ENCODE assay signal across 3 cellular contexts in genomic region chr6:27728442-27728841, GRCh38.
TF ChIP-seq lines count a peak whose summit lies in the region.

No MANE protein-coding gene starts in this region.

TF ChIP-seq in WTC11, 78 proteins besides CTCF, POLR2A, EP300 and RAD21:
- TF ChIP-seq ZNF138 (CRISPR knock-in tag; conservative IDR thresholded peaks at IDR 0.05) (no peak), ZSCAN18 (CRISPR knock-in tag; IDR thresholded peaks at IDR 0.05) (no peak), HMGXB4 (CRISPR knock-in tag; IDR thresholded peaks at IDR 0.05) (no peak), USF1 (CRISPR knock-in tag; IDR thresholded peaks at IDR 0.05) (no peak), FOXK1 (CRISPR knock-in tag; IDR thresholded peaks at IDR 0.05) (no peak), SMAD3 (CRISPR knock-in tag; IDR thresholded peaks at IDR 0.05; ENCODE audit: borderline replicate concordance) (no peak)

TF ChIP-seq in K562, 482 proteins besides CTCF, POLR2A, EP300 and RAD21:
- TF ChIP-seq ZNF408 (CRISPR knock-in tag; IDR thresholded peaks at IDR 0.05; ENCODE audit: low read depth) (0 out of 2 replicates have a peak, but pooled peaks have one; percentile 48), MAFG (tag; conservative IDR thresholded peaks at IDR 0.05) (no peak)

TF ChIP-seq in H1, 55 proteins besides CTCF, POLR2A, EP300 and RAD21:
- TF ChIP-seq SP2 (IDR thresholded peaks at IDR 0.05; ENCODE audit: low read length) (no peak), TBP (IDR thresholded peaks at IDR 0.05; ENCODE audit: low read depth, low read length) (peak; percentile 92)
TF ChIP-seq in H1: peak in this region for 1.
